In the genomic region with DNA sequence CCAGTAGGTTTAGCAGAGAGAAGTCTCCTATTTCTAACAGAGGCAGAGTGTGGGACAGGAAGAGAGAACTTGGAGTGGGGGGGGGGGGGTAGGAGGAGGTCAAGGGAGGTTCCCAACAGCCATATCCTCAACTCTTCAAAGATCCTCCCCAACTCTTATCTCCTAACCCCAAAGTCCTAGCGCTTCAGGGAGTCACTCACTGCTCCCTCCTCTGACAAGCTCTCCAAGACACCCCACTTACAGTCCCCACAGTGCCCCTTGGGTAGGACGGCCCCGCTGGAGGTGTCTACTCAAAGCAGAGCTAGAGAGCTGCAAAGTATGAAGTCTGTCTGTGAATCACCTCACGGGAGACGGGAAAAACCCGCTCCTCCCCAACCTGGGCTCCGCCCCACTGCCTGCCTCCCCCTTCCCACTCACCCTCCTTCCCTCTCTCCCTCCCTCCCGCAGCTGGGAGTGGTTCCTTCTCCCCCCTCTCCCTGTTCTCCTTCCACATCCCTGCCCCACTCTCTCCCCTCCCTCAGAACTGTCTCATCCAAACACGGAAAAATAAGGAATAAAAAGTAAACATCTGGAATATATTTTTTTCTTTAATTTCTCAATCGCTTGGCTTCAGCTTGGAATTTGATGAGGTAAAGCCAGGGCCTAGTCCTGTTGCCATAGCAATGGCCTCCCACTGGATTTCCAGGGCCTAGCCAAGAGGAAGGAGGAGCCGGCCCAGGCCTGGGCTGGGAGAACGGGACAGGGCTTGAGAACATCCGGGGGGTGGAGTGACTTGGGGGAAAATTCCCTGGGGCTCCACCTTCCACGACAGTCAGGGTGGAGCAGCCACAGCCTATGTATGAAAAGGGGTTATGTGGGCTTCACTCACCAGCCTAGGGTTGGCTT, we compare ENCODE assay signal across 8 cellular contexts. TPM values are rescaled to one million over a fixed set of nuclear protein-coding genes. Genes with fewer than 3 reads are reported as not detected.
DNase-seq lines count a peak whose midpoint lies in the region; ATAC-seq, FAIRE-seq and TF ChIP-seq lines count a peak whose summit lies in the region.

No MANE protein-coding gene starts in this region.

- H3K4me1 ChIP-seq in ES-I3 (ENCODE audit: insufficient read depth, low read length): peaks cover 26% of the 10 kb centered on the region

- H3K4me1 Mint-ChIP-seq in dendritic cell treated with granulocyte-macrophage colony-stimulating factor and Interleukin-4, amounts not matched to agents 40 ng/mL and 50 ng/mL, for 4 days (ENCODE audit: low read depth): peaks cover 60% of the 10 kb centered on the region
- peaks cover 47% of the 10 kb centered on the region for H3K4me1 Mint-ChIP-seq in stimulated activated effector memory CD8-positive, alpha-beta T cell treated with anti-CD3 and anti-CD28 coated beads, Interleukin-12 subunit alpha, Interleukin-12 subunit beta, amount 100 ng/mL, for 72 hours

- TF ChIP-seq POLR2A in GM12891 (IDR thresholded peaks at IDR 0.05; ENCODE audit: low read depth, low read length): no peak

- H3K4me3 Mint-ChIP-seq in dendritic cell treated with granulocyte-macrophage colony-stimulating factor and Interleukin-4, amounts not matched to agents 40 ng/mL and 50 ng/mL, for 4 days: no peak overlapping the region
- H3K4me3 Mint-ChIP-seq in stimulated activated effector memory CD8-positive, alpha-beta T cell treated with anti-CD3 and anti-CD28 coated beads, Interleukin-12 subunit alpha, Interleukin-12 subunit beta, amount 100 ng/mL, for 72 hours: peak overlapping the region; percentile 78

- peak; percentile 94 for FAIRE-seq in A204.1 (lab: Jason Lieb, UNC)
- no peak for FAIRE-seq in GM12891 (lab: Jason Lieb, UNC)

- peak overlapping the region; percentile 9; the same call in 1 of the 2 replicates for H3K9ac ChIP-seq in ES-I3 (ENCODE audit: low read depth, low read length)

- peaks cover 14% of the 10 kb centered on the region for H3K36me3 ChIP-seq in ES-I3 (ENCODE audit: insufficient read depth, low read length)

- intact Hi-C loops in dendritic cell treated with granulocyte-macrophage colony-stimulating factor and Interleukin-4, amounts not matched to agents 40 ng/mL and 50 ng/mL, for 4 days (cut with micrococcal nuclease): no loop called here

- H3K9me3 Mint-ChIP-seq in dendritic cell treated with granulocyte-macrophage colony-stimulating factor and Interleukin-4, amounts not matched to agents 40 ng/mL and 50 ng/mL, for 4 days: no peaks in the 10 kb centered on the region
- H3K9me3 Mint-ChIP-seq in stimulated activated effector memory CD8-positive, alpha-beta T cell treated with anti-CD3 and anti-CD28 coated beads, Interleukin-12 subunit alpha, Interleukin-12 subunit beta, amount 100 ng/mL, for 72 hours: no peaks in the 10 kb centered on the region

- peaks cover 7% of the 10 kb centered on the region for H3K27me3 Mint-ChIP-seq in dendritic cell treated with granulocyte-macrophage colony-stimulating factor and Interleukin-4, amounts not matched to agents 40 ng/mL and 50 ng/mL, for 4 days

- peak overlapping the region; percentile 90 for H3K27ac Mint-ChIP-seq in dendritic cell treated with granulocyte-macrophage colony-stimulating factor and Interleukin-4, amounts not matched to agents 40 ng/mL and 50 ng/mL, for 4 days
- no peak overlapping the region for H3K27ac Mint-ChIP-seq in stimulated activated effector memory CD8-positive, alpha-beta T cell treated with anti-CD3 and anti-CD28 coated beads, Interleukin-12 subunit alpha, Interleukin-12 subunit beta, amount 100 ng/mL, for 72 hours

- H3K9me3 ChIP-seq in ES-I3 (ENCODE audit: control insufficient read depth, insufficient read depth, low read length): no peaks in the 10 kb centered on the region

- DNase-seq in left kidney (ENCODE audit: low read depth, low spot score) (peak; percentile 93), GM12891 (ENCODE audit: insufficient read length, low spot score) (no peak)
- no peak for DNase-seq in stimulated activated effector memory CD8-positive, alpha-beta T cell treated with anti-CD3 and anti-CD28 coated beads, Interleukin-12 subunit alpha, Interleukin-12 subunit beta, amount 100 ng/mL, for 72 hours (ENCODE audit: low spot score in 2 of 2)

- H3K36me3 Mint-ChIP-seq in dendritic cell treated with granulocyte-macrophage colony-stimulating factor and Interleukin-4, amounts not matched to agents 40 ng/mL and 50 ng/mL, for 4 days (ENCODE audit: low read depth): peaks cover 22% of the 10 kb centered on the region
- H3K36me3 Mint-ChIP-seq in stimulated activated effector memory CD8-positive, alpha-beta T cell treated with anti-CD3 and anti-CD28 coated beads, Interleukin-12 subunit alpha, Interleukin-12 subunit beta, amount 100 ng/mL, for 72 hours: peaks cover 25% of the 10 kb centered on the region

- ATAC-seq in stimulated activated effector memory CD8-positive, alpha-beta T cell treated with anti-CD3 and anti-CD28 coated beads, Interleukin-12 subunit alpha, Interleukin-12 subunit beta, amount 100 ng/mL, for 72 hours: no peak
- ATAC-seq in GM19467 (IDR thresholded peaks at IDR 0.05; ENCODE audit: unreplicated experiment): no peak

TF ChIP-seq in PFSK-1, 5 proteins besides CTCF, POLR2A, EP300 and RAD21 (continues in another document):
- TF ChIP-seq SIN3A (IDR thresholded peaks at IDR 0.05; ENCODE audit: borderline replicate concordance, insufficient read depth, low read length): 0 out of 2 replicates have a peak, but pooled peaks have one; percentile 22
- peak; percentile 44; the same call in 1 of the 2 replicates for TF ChIP-seq TAF1 (IDR thresholded peaks at IDR 0.05; ENCODE audit: borderline replicate concordance, insufficient read depth, low read length)
- TF ChIP-seq POLR2AphosphoS5 (IDR thresholded peaks at IDR 0.05; ENCODE audit: low read depth, low read length): peak; percentile 31; the same call in 1 of the 2 replicates
- TF ChIP-seq FOXP2 (optimal IDR thresholded peaks at IDR 0.05; ENCODE audit: borderline replicate concordance, extremely low read depth, extremely low read length, insufficient read depth): no peak

TF ChIP-seq in GM12891, 5 proteins besides CTCF, POLR2A, EP300 and RAD21:
- no peak for TF ChIP-seq SPI1 (IDR thresholded peaks at IDR 0.05; ENCODE audit: low read depth, low read length)
- TF ChIP-seq TAF1 (IDR thresholded peaks at IDR 0.05; ENCODE audit: low read depth, low read length): no peak
- no peak for TF ChIP-seq POU2F2 (IDR thresholded peaks at IDR 0.05; ENCODE audit: low read depth, low read length)
- no peak for TF ChIP-seq PAX5 (IDR thresholded peaks at IDR 0.05; ENCODE audit: insufficient read depth, low read length, severe bottlenecking)

RNA-seq across cellular contexts. Expression of a gene that starts 2.5 kb away (rescaled TPM):
- polyA plus RNA-seq in PFSK-1 (2012; ENCODE audit: insufficient read length, low read depth): 127 TPM
- polyA plus RNA-seq in GM12891 (2012; ENCODE audit: low read depth, missing spikeins): 6.6 TPM

RNA-seq across cellular contexts. Expression of a gene that starts 13.5 kb away (rescaled TPM):
- polyA plus RNA-seq in PFSK-1 (2012; ENCODE audit: insufficient read length, low read depth): 268 TPM
- polyA plus RNA-seq in GM12891 (2012; ENCODE audit: low read depth, missing spikeins): 89.8 TPM

RNA-seq across cellular contexts. Expression of a gene that starts 15.9 kb away (rescaled TPM):
- polyA plus RNA-seq in PFSK-1 (2012; ENCODE audit: insufficient read length, low read depth): not detected
- polyA plus RNA-seq in GM12891 (2012; ENCODE audit: low read depth, missing spikeins): not detected

RNA-seq across cellular contexts. Expression of a gene that starts 58.7 kb away (rescaled TPM):
- not detected for polyA plus RNA-seq in PFSK-1 (2012; ENCODE audit: insufficient read length, low read depth)
- polyA plus RNA-seq in GM12891 (2012; ENCODE audit: low read depth, missing spikeins): not detected
